27 cellular contexts compared by ENCODE assay signal in genomic region chr20:32606790-32607189, GRCh38.
"Had no signal": no experiment of that assay in that cellular context is flagged by ENCODE, and none has a peak within 500 bp of the region (broad histone marks: within the 10 kb centered on the region; RNA-seq: fewer than 3 reads in every experiment).

No MANE protein-coding gene starts in this region.

- H3K27me3 ChIP-seq: neural progenitor cell, ovary, right atrium auricular region, testis, thyroid gland, upper lobe of left lung, vagina had no signal

- H3K27ac Mint-ChIP-seq: mesothelial cell of epicardium; naive B cell; natural killer cell; nephron progenitor cell; progenitor cell of endocrine pancreas; stimulated activated naive B cell treated with anti-CD40 and anti-IgM and Interleukin-4, amounts not matched to agents 10 μg/mL and 1 μg/mL and 100 μg/mL, for 72 hours had no signal

- H3K9ac ChIP-seq: neural progenitor cell had no signal

- H3K27ac ChIP-seq: left ventricle myocardium inferior, neural progenitor cell, ovary, right atrium auricular region, skin epidermis, stomach, testis, thyroid gland, transverse colon, upper lobe of left lung, vagina had no signal

- H3K4me3 ChIP-seq: left ventricle myocardium inferior, lung, neural progenitor cell, ovary, right atrium auricular region, skin epidermis, stomach, testis, thyroid gland, transverse colon, upper lobe of left lung, vagina had no signal

- DNase-seq: hypothalamus; islet precursor cell; left ventricle myocardium inferior; mesendoderm; naive B cell; natural killer cell; nephron progenitor cell; ovary; stimulated activated CD4-positive, alpha-beta T cell treated with anti-CD3 and anti-CD28 coated beads, Interleukin-12 subunit alpha, Interleukin-12 subunit beta, amount 100 ng/mL, for 4 hours; stimulated activated CD4-positive, alpha-beta T cell treated with anti-CD3 and anti-CD28 coated beads, Interleukin-15, amount 100 ng/mL, for 24 hours; stimulated activated CD4-positive, alpha-beta T cell treated with anti-CD3 and anti-CD28 coated beads, Interleukin-2, amount 100 ng/mL, for 24 hours; stimulated activated CD4-positive, alpha-beta T cell treated with anti-CD3 and anti-CD28 coated beads, Interleukin-4, amount 100 ng/mL, for 1 hour; stimulated activated naive B cell treated with anti-CD40 and anti-IgM and Interleukin-4, amounts not matched to agents 10 μg/mL and 1 μg/mL and 100 μg/mL, for 72 hours; stimulated activated naive CD8-positive, alpha-beta T cell treated with anti-CD3 and anti-CD28 coated beads, Interleukin-15, Interleukin-2, amounts not matched to agents 100 U/mL and 50 U/mL, for 24 hours; stomach; testis; thyroid gland; transverse colon; upper lobe of left lung had no signal

- H3K4me1 ChIP-seq: left ventricle myocardium inferior, right atrium auricular region, stomach, thyroid gland, transverse colon, vagina had no signal

- H3K9me3 ChIP-seq: left ventricle myocardium inferior, ovary, right atrium auricular region, stomach, testis, thyroid gland, transverse colon, upper lobe of left lung, vagina had no signal

- H3K4me3 Mint-ChIP-seq: mesothelial cell of epicardium; naive B cell; natural killer cell; nephron progenitor cell; neural progenitor cell; stimulated activated naive B cell treated with anti-CD40 and anti-IgM and Interleukin-4, amounts not matched to agents 10 μg/mL and 1 μg/mL and 100 μg/mL, for 72 hours had no signal

- H3K36me3 Mint-ChIP-seq: mesothelial cell of epicardium; naive B cell; natural killer cell; neural progenitor cell; stimulated activated naive B cell treated with anti-CD40 and anti-IgM and Interleukin-4, amounts not matched to agents 10 μg/mL and 1 μg/mL and 100 μg/mL, for 72 hours had no signal

- H3K36me3 ChIP-seq: left ventricle myocardium inferior, neural progenitor cell, ovary, right atrium auricular region, stomach, thyroid gland, transverse colon, upper lobe of left lung, vagina had no signal

- ATAC-seq: natural killer cell; sciatic nerve; stimulated activated naive B cell treated with anti-CD40 and anti-IgM and Interleukin-4, amounts not matched to agents 10 μg/mL and 1 μg/mL and 100 μg/mL, for 72 hours; stimulated activated naive CD8-positive, alpha-beta T cell treated with anti-CD3 and anti-CD28 coated beads, Interleukin-15, Interleukin-2, amounts not matched to agents 100 U/mL and 50 U/mL, for 24 hours had no signal
